Comparison of ENCODE assay signal across 13 cellular contexts in the genomic region with DNA sequence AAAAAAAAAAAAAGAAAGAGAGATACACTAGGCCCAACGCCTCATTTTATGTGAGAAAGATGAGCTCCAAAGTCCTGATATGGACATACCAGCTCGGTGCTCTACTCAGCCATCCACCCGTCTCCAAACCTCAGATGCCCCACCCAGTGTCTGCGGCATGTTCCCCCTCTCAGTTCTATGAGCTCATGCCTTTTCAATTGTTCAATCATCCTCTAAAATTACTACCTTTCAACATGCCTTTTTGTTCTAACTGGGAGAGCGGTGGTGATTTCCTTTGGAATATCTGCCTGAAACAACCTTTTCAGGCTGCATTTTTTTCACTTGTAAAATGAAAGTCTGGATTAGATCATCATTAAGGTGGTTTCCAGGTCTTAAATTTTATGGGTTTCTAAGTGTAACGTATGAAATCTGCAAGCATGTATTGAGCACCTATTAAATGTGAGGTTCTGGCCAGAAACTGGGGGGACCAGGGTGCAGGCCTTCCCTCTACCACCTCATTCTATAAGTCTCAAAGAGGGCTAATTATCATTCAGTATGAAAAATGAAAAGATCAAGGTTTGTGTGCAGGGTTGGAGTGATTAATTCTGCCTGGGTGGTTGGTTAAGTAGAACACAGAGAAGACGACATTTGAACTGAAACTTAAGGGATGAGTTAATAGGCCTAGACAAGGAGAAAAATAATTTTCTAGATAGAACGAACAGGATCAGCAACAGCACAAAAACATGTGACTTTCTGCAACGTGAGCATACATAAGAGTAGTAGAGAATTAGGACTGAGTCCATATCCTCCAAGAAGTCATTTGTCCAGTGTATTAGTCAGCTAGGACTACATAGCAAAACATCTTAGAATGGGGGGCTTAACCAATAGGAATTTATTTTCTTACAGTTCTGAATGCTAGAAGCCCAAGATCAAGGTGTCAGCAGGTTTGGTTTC.
DNase-seq lines count a peak whose midpoint lies in the region; ATAC-seq, FAIRE-seq and TF ChIP-seq lines count a peak whose summit lies in the region.
"Had no signal": no experiment of that assay in that cellular context is flagged by ENCODE, and none has a peak within 500 bp of the region (broad histone marks: within the 10 kb centered on the region; RNA-seq: fewer than 3 reads in every experiment).

No MANE protein-coding gene starts in this region.

- peak overlapping the region; percentile 1 to 38 for H3K18ac ChIP-seq in mesenchymal stem cell (ENCODE audit: low read depth in 1 of 2, low read length in 2 of 2)

- DNase-seq in AG20443 (ENCODE audit: low spot score): peak; percentile 38
- peak; percentile 78 for DNase-seq in Daoy (ENCODE audit: low read depth)
- peak; percentile 64 for DNase-seq in astrocyte (ENCODE audit: low read depth)
- no peak for DNase-seq in mesenchymal stem cell
- DNase-seq in T-helper 2 cell: no peak
- DNase-seq: activated CD4-positive, CD25-positive, alpha-beta regulatory T cell treated with anti-CD3 and anti-CD28 coated beads, Interleukin-2, amount 50 U/mL, for 72 hours; C1 segment of cervical spinal cord; EL; left cardiac atrium; NCI-H345; OCI-M1 had no signal

- H3K9ac ChIP-seq in astrocyte (ENCODE audit: low read length): no peak overlapping the region
- no peak overlapping the region for H3K9ac ChIP-seq in mesenchymal stem cell (ENCODE audit: low read length)

- no peak overlapping the region for H2BK120ac ChIP-seq in mesenchymal stem cell (ENCODE audit: low read depth, low read length)

- no peaks in the 10 kb centered on the region for H3K36me3 Mint-ChIP-seq in astrocyte (ENCODE audit: low read depth, unreplicated experiment)

- H3K79me1 ChIP-seq in mesenchymal stem cell (replicated peaks; ENCODE audit: low read length, poor library complexity, severe bottlenecking): no peaks in the 10 kb centered on the region

- no peak overlapping the region for H3K14ac ChIP-seq in mesenchymal stem cell (ENCODE audit: low read length in 2 of 2)

- no peak overlapping the region for H4K8ac ChIP-seq in mesenchymal stem cell (ENCODE audit: low read length)

- H3K27me3 Mint-ChIP-seq in astrocyte (ENCODE audit: low read depth, unreplicated experiment): no peaks in the 10 kb centered on the region

- peak overlapping the region in 1 of 2 experiments; percentile 41 for H3K4ac ChIP-seq in mesenchymal stem cell (ENCODE audit: low read depth in 1 of 2, low read length in 2 of 2)

- H3K36me3 ChIP-seq in astrocyte (ENCODE audit: insufficient read depth, low read length) (no peaks in the 10 kb centered on the region), mesenchymal stem cell (ENCODE audit: control insufficient read depth in 1 of 2, insufficient read depth in 2 of 2, low read depth in 1 of 2, low read length in 2 of 2) (no peaks in the 10 kb centered on the region)

- H3K4me3 ChIP-seq in astrocyte (ENCODE audit: insufficient read depth, low read depth, low read length): no peak overlapping the region
- H3K4me3 ChIP-seq in mesenchymal stem cell (ENCODE audit: insufficient read depth in 1 of 2, low read depth in 1 of 2, low read length in 2 of 2): no peak overlapping the region

- H4K20me1 ChIP-seq in astrocyte (ENCODE audit: insufficient read depth, low read length): no peaks in the 10 kb centered on the region

- peak overlapping the region; percentile 91 for H2BK5ac ChIP-seq in mesenchymal stem cell (ENCODE audit: low read depth, low read length, poor library complexity, severe bottlenecking)

- 91% methylated on average over 8 of the region's 9 CpGs for WGBS in mesenchymal stem cell

- TF ChIP-seq CTCF in astrocyte (IDR thresholded peaks at IDR 0.05; ENCODE audit: insufficient read depth, low read depth, low read length): no peak

- peak overlapping the region; percentile 58 for H3K27ac Mint-ChIP-seq in astrocyte (ENCODE audit: unreplicated experiment)

- H3K27ac ChIP-seq in astrocyte (ENCODE audit: low read depth, low read length) (no peak overlapping the region), mesenchymal stem cell (ENCODE audit: low read length, poor library complexity, severe bottlenecking) (peak overlapping the region; percentile 97)

- H3K4me1 ChIP-seq in astrocyte (ENCODE audit: insufficient read depth, low read length): peaks cover 18% of the 10 kb centered on the region
- H3K4me1 ChIP-seq in mesenchymal stem cell (ENCODE audit: control insufficient read depth, insufficient read depth, low read depth, low read length): peaks cover 5% of the 10 kb centered on the region

- peaks cover 33% of the 10 kb centered on the region for H3K4me1 Mint-ChIP-seq in astrocyte (ENCODE audit: low read depth, unreplicated experiment)

- peak overlapping the region; percentile 99 for H2AK5ac ChIP-seq in mesenchymal stem cell (ENCODE audit: low read length, severe bottlenecking)

- H3K23ac ChIP-seq in mesenchymal stem cell (ENCODE audit: low read length in 2 of 2): no peak overlapping the region

- no peaks in the 10 kb centered on the region for H3K9me3 ChIP-seq in astrocyte (ENCODE audit: insufficient read depth, low read depth, low read length)
- no peaks in the 10 kb centered on the region for H3K9me3 ChIP-seq in mesenchymal stem cell (ENCODE audit: control insufficient read depth, low read length)

- no peaks in the 10 kb centered on the region for H3K9me3 Mint-ChIP-seq in astrocyte (ENCODE audit: unreplicated experiment)

- FAIRE-seq in astrocyte (lab: Jason Lieb, UNC): no peak

- H2BK12ac ChIP-seq in mesenchymal stem cell (ENCODE audit: low read length in 2 of 2): peak overlapping the region in 1 of 2 experiments; percentile 54

- no peak for ATAC-seq in HG03108 (IDR thresholded peaks at IDR 0.05; ENCODE audit: unreplicated experiment)
- ATAC-seq in HG03460 (IDR thresholded peaks at IDR 0.05; ENCODE audit: unreplicated experiment): no peak

- no peaks in the 10 kb centered on the region for H3K79me2 ChIP-seq in astrocyte (ENCODE audit: insufficient read depth, low read length)

- H3K4me3 Mint-ChIP-seq in astrocyte (ENCODE audit: unreplicated experiment): no peak overlapping the region

- H3K27me3 ChIP-seq in astrocyte (ENCODE audit: insufficient read depth, low read length) (no peaks in the 10 kb centered on the region), mesenchymal stem cell (ENCODE audit: control insufficient read depth in 1 of 2, insufficient read depth in 1 of 2, low read length in 2 of 2) (no peaks in the 10 kb centered on the region)

- H3K4me2 ChIP-seq in astrocyte (ENCODE audit: low read length): no peak overlapping the region
- H3K4me2 ChIP-seq in mesenchymal stem cell (ENCODE audit: low read length, poor library complexity, severe bottlenecking): no peak overlapping the region

- no peak overlapping the region for H2BK15ac ChIP-seq in mesenchymal stem cell (ENCODE audit: low read depth, poor library complexity, severe bottlenecking)

- no peak overlapping the region for H4K91ac ChIP-seq in mesenchymal stem cell (ENCODE audit: low read length)

- no peak overlapping the region for H2AFZ ChIP-seq in astrocyte (ENCODE audit: low read depth, low read length)
- no peak overlapping the region for H2AFZ ChIP-seq in mesenchymal stem cell (ENCODE audit: low read depth, low read length)

Comparison
In these comparisons a context has a peak if more than half of its experiments do, and no peak if none do; other contexts are left out.
1. DNase-seq: peak in AG20443 (single experiment), Daoy (single experiment) and astrocyte (single experiment); none in mesenchymal stem cell (single experiment) and T-helper 2 cell (0 of 5).